Comparison of ENCODE assay signal across 13 cellular contexts in the genomic region with DNA sequence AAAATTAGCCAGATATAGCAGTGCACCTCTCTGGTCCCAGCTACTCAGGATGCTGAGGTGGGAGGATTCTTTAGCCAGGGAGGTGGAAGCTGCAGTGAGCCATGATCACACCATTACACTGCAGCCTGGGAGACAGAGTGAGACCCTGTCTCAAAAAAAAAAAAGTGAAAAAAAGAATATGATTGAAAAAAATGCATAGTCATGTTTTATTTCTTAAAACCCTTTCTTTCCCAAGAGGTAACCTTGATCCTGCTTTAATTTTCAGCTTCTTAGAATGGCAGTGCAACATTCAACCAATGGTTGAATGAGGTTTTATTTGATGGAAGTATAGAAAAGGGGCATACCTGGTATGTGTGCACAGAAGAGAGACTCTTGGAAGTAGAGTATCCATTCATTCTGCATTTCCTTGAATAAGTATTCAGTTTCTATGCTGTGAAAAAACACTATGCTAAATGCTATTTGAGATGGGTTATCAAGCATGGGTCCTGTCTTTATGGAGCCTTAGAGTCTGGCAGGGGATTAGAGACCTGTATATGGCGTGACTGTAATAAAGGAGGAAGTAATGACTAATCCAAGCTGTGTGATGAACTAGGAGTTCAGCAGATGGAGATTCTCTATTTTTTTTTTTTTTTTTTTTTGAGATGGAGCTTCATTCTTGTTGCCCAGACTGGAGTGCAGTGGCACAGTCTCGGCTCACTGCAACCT.
DNase-seq lines count a peak whose midpoint lies in the region; ATAC-seq and TF ChIP-seq lines count a peak whose summit lies in the region.
"Had no signal": no experiment of that assay in that cellular context is flagged by ENCODE, and none has a peak within 500 bp of the region (broad histone marks: within the 10 kb centered on the region; RNA-seq: fewer than 3 reads in every experiment).

No MANE protein-coding gene starts in this region.

- no peak for TF ChIP-seq CTCF in LNCaP clone FGC (IDR thresholded peaks at IDR 0.05; ENCODE audit: control insufficient read depth, extremely low read depth, insufficient read depth)

- ATAC-seq in HG03521 (IDR thresholded peaks at IDR 0.05; ENCODE audit: unreplicated experiment), result no peak
- no peak for ATAC-seq in HG02884 (IDR thresholded peaks at IDR 0.05; ENCODE audit: unreplicated experiment)
- ATAC-seq: activated CD8-positive, alpha-beta T cell treated with anti-CD3 and anti-CD28 coated beads, Interleukin-2, amount 10 ng/mL, durations not matched to agents 7 days and 5 days; activated naive CD8-positive, alpha-beta T cell treated with anti-CD3 and anti-CD28 coated beads, Interleukin-2, amount 50 U/mL, for 24 hours had no signal

- H3K4me3 ChIP-seq in LNCaP clone FGC (ENCODE audit: low read depth, low read length), result peak overlapping the region; percentile 61
- H3K4me3 ChIP-seq: SK-N-MC had no signal

- peak; percentile 76 for DNase-seq in COLO829 (ENCODE audit: low spot score)
- no peak for DNase-seq in LNCaP clone FGC (ENCODE audit: low read depth)
- peak; percentile 74 for DNase-seq in amniotic epithelial cell (ENCODE audit: low read depth)
- peak; percentile 53 for DNase-seq in kidney tubule cell (ENCODE audit: low spot score)
- no peak for DNase-seq in NCI-H510A (lab: John Stamatoyannopoulos, UW)
- DNase-seq in midbrain (lab: John Stamatoyannopoulos, UW), result no peak
- DNase-seq: activated CD8-positive, alpha-beta T cell treated with anti-CD3 and anti-CD28 coated beads, Interleukin-2, amount 10 ng/mL, durations not matched to agents 7 days and 5 days; activated naive CD8-positive, alpha-beta T cell treated with anti-CD3 and anti-CD28 coated beads, Interleukin-2, amount 50 U/mL, for 24 hours; DND-41; NCI-H2081 had no signal

Comparison
In these comparisons a context has a peak if more than half of its experiments do, and no peak if none do; other contexts are left out.
1. DNase-seq: peak in COLO829 (single experiment), amniotic epithelial cell (single experiment) and kidney tubule cell (single experiment); none in LNCaP clone FGC (single experiment), NCI-H510A (single experiment) and midbrain (single experiment).